Comparison of ENCODE assay signal across 36 cellular contexts in the genomic region with DNA sequence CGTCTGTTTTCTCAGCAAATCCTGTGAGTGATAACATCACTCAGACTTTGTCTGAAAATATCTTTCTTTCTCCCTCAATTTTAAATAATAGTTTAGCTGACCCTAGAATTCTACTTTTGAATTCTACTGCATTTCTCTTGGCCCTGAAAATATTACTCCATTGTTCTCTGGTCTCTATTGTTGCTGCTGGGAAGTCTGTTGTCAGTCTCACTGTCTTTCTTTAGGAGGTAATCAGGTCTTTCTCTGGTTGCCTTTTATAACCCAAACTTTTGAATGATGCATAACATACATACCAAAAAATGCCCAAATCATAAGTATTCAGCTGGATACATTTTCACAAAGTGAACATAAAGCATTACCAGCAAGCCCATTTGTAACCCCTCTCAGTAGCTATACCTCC.
"Had no signal": no experiment of that assay in that cellular context is flagged by ENCODE, and none has a peak within 500 bp of the region (broad histone marks: within the 10 kb centered on the region; RNA-seq: fewer than 3 reads in every experiment).

No MANE protein-coding gene starts in this region.

- DNase-seq: activated CD4-positive, alpha-beta memory T cell treated with anti-CD3 and anti-CD28 coated beads, Interleukin-2, amount 10 ng/mL, durations not matched to agents 7 days and 5 days; activated CD4-positive, alpha-beta T cell treated with anti-CD3 and anti-CD28 coated beads for 1 hour; activated CD4-positive, alpha-beta T cell treated with anti-CD3 and anti-CD28 coated beads for 36 hours; activated CD4-positive, alpha-beta T cell treated with anti-CD3 and anti-CD28 coated beads for 48 hours; activated CD4-positive, alpha-beta T cell treated with anti-CD3 and anti-CD28 coated beads, Interleukin-2, amount 10 ng/mL, durations not matched to agents 7 days and 5 days; activated CD4-positive, alpha-beta T cell treated with anti-CD3 and anti-CD28 coated beads, Interleukin-2, amount 50 U/mL, for 48 hours; activated CD4-positive, CD25-positive, alpha-beta regulatory T cell; activated CD8-positive, alpha-beta memory T cell treated with anti-CD3 and anti-CD28 coated beads for 24 hours; activated CD8-positive, alpha-beta memory T cell treated with anti-CD3 and anti-CD28 coated beads, Interleukin-2, amount 10 ng/mL, durations not matched to agents 7 days and 5 days; activated CD8-positive, alpha-beta memory T cell treated with anti-CD3 and anti-CD28 coated beads, Interleukin-2, amount 50 U/mL, for 48 hours; activated CD8-positive, alpha-beta T cell treated with anti-CD3 and anti-CD28 coated beads, Interleukin-2, amount 10 ng/mL, durations not matched to agents 7 days and 5 days; activated effector memory CD4-positive, alpha-beta T cell treated with Interleukin-2 at 50 U/mL for 16 hours; activated gamma-delta T cell; activated naive CD4-positive, alpha-beta T cell treated with anti-CD3 and anti-CD28 coated beads, Interleukin-2, amount 10 ng/mL, durations not matched to agents 7 days and 5 days; activated naive CD4-positive, alpha-beta T cell treated with Interleukin-2 at 50 U/mL for 16 hours; activated naive CD8-positive, alpha-beta T cell treated with anti-CD3 and anti-CD28 coated beads, Interleukin-2, amount 10 ng/mL, durations not matched to agents 7 days and 5 days; activated naive CD8-positive, alpha-beta T cell treated with anti-CD3 and anti-CD28 coated beads, Interleukin-2, amount 50 U/mL, for 24 hours; activated T-cell treated with anti-CD3 and anti-CD28 coated beads, Interleukin-2, amount 50 U/mL, for 24 hours; activated T-cell treated with anti-CD3 and anti-CD28 coated beads, Interleukin-2, amount 50 U/mL, for 48 hours; amygdala; anterior cingulate cortex; caudate nucleus; cerebellar nuclear complex; colonic mucosa; T-helper 2 cell; T-helper 9 cell had no signal

- H3K4me1 ChIP-seq: ascending aorta, colonic mucosa had no signal

- ATAC-seq: activated CD4-positive, alpha-beta T cell treated with anti-CD3 and anti-CD28 coated beads for 36 hours; activated CD4-positive, CD25-positive, alpha-beta regulatory T cell treated with anti-CD3 and anti-CD28 coated beads, Interleukin-2, amount 50 U/mL, for 24 hours; activated CD8-positive, alpha-beta memory T cell treated with anti-CD3 and anti-CD28 coated beads, Interleukin-2, amount 10 ng/mL, durations not matched to agents 7 days and 5 days; activated CD8-positive, alpha-beta T cell treated with anti-CD3 and anti-CD28 coated beads, Interleukin-2, amount 10 ng/mL, durations not matched to agents 7 days and 5 days; activated naive CD8-positive, alpha-beta T cell treated with anti-CD3 and anti-CD28 coated beads, Interleukin-2, amount 50 U/mL, for 24 hours had no signal

- H3K4me1 Mint-ChIP-seq: activated CD4-positive, alpha-beta memory T cell treated with anti-CD3 and anti-CD28 coated beads, Interleukin-2, amount 10 ng/mL, durations not matched to agents 7 days and 5 days; activated CD8-positive, alpha-beta memory T cell treated with anti-CD3 and anti-CD28 coated beads, Interleukin-2, amount 10 ng/mL, durations not matched to agents 7 days and 5 days; activated naive CD4-positive, alpha-beta T cell treated with anti-CD3 and anti-CD28 coated beads, Interleukin-2, amount 10 ng/mL, durations not matched to agents 7 days and 5 days; activated naive CD8-positive, alpha-beta T cell treated with anti-CD3 and anti-CD28 coated beads, Interleukin-2, amount 10 ng/mL, durations not matched to agents 7 days and 5 days; brain; central memory CD8-positive, alpha-beta T cell had no signal

- H3K36me3 ChIP-seq: ascending aorta, cardiac muscle cell, colonic mucosa had no signal

- H3K36me3 Mint-ChIP-seq: activated CD8-positive, alpha-beta memory T cell treated with anti-CD3 and anti-CD28 coated beads, Interleukin-2, amount 10 ng/mL, durations not matched to agents 7 days and 5 days; activated naive CD4-positive, alpha-beta T cell treated with anti-CD3 and anti-CD28 coated beads, Interleukin-2, amount 10 ng/mL, durations not matched to agents 7 days and 5 days; activated naive CD8-positive, alpha-beta T cell treated with anti-CD3 and anti-CD28 coated beads, Interleukin-2, amount 10 ng/mL, durations not matched to agents 7 days and 5 days; brain had no signal

- H3K4me3 Mint-ChIP-seq: activated CD4-positive, alpha-beta memory T cell treated with anti-CD3 and anti-CD28 coated beads, Interleukin-2, amount 10 ng/mL, durations not matched to agents 7 days and 5 days; activated CD4-positive, alpha-beta T cell treated with anti-CD3 and anti-CD28 coated beads for 36 hours; activated CD4-positive, alpha-beta T cell treated with anti-CD3 and anti-CD28 coated beads, Interleukin-2, amount 10 ng/mL, durations not matched to agents 7 days and 5 days; activated CD8-positive, alpha-beta memory T cell treated with anti-CD3 and anti-CD28 coated beads, Interleukin-2, amount 10 ng/mL, durations not matched to agents 7 days and 5 days; activated CD8-positive, alpha-beta T cell treated with anti-CD3 and anti-CD28 coated beads, Interleukin-2, amount 10 ng/mL, durations not matched to agents 7 days and 5 days; activated naive CD4-positive, alpha-beta T cell treated with anti-CD3 and anti-CD28 coated beads, Interleukin-2, amount 10 ng/mL, durations not matched to agents 7 days and 5 days; activated naive CD4-positive, alpha-beta T cell treated with anti-CD3 and anti-CD28 coated beads, Interleukin-2, amount 50 U/mL, for 24 hours; activated naive CD8-positive, alpha-beta T cell; activated naive CD8-positive, alpha-beta T cell treated with anti-CD3 and anti-CD28 coated beads, Interleukin-2, amount 10 ng/mL, durations not matched to agents 7 days and 5 days; activated naive CD8-positive, alpha-beta T cell treated with anti-CD3 and anti-CD28 coated beads, Interleukin-2, amount 50 U/mL, for 24 hours; activated T-cell treated with anti-CD3 and anti-CD28 coated beads, Interleukin-2, amount 50 U/mL, for 24 hours; brain; central memory CD8-positive, alpha-beta T cell; T-helper 2 cell treated with Interferon-gamma antibody and Interleukin-4, amounts not matched to agents 5 μg/mL and 100 μg/mL, for 36 hours had no signal

- H3K4me3 ChIP-seq: ascending aorta, cardiac muscle cell, colonic mucosa had no signal

- H3K27me3 ChIP-seq: ascending aorta, cardiac muscle cell, colonic mucosa had no signal

- H3K9me3 ChIP-seq: colonic mucosa had no signal

- H3K27ac ChIP-seq: ascending aorta, cardiac muscle cell, colonic mucosa, VCaP had no signal

- H3K27ac Mint-ChIP-seq: activated CD4-positive, alpha-beta memory T cell treated with anti-CD3 and anti-CD28 coated beads, Interleukin-2, amount 10 ng/mL, durations not matched to agents 7 days and 5 days; activated CD4-positive, alpha-beta T cell treated with anti-CD3 and anti-CD28 coated beads for 36 hours; activated CD4-positive, alpha-beta T cell treated with anti-CD3 and anti-CD28 coated beads, Interleukin-2, amount 10 ng/mL, durations not matched to agents 7 days and 5 days; activated CD8-positive, alpha-beta memory T cell treated with anti-CD3 and anti-CD28 coated beads, Interleukin-2, amount 10 ng/mL, durations not matched to agents 7 days and 5 days; activated CD8-positive, alpha-beta T cell treated with anti-CD3 and anti-CD28 coated beads, Interleukin-2, amount 10 ng/mL, durations not matched to agents 7 days and 5 days; activated naive CD4-positive, alpha-beta T cell treated with anti-CD3 and anti-CD28 coated beads, Interleukin-2, amount 10 ng/mL, durations not matched to agents 7 days and 5 days; activated naive CD4-positive, alpha-beta T cell treated with anti-CD3 and anti-CD28 coated beads, Interleukin-2, amount 50 U/mL, for 24 hours; activated naive CD8-positive, alpha-beta T cell; activated naive CD8-positive, alpha-beta T cell treated with anti-CD3 and anti-CD28 coated beads, Interleukin-2, amount 10 ng/mL, durations not matched to agents 7 days and 5 days; activated naive CD8-positive, alpha-beta T cell treated with anti-CD3 and anti-CD28 coated beads, Interleukin-2, amount 50 U/mL, for 24 hours; activated T-cell treated with anti-CD3 and anti-CD28 coated beads, Interleukin-2, amount 50 U/mL, for 24 hours; activated T-helper 2 cell treated with anti-CD3 and anti-CD28 coated beads, Interferon-gamma antibody, Interleukin-2, Interleukin-4, amounts not matched to agents 10 μg/mL and 5 μg/mL and 100 μg/mL, durations not matched to agents 14 hours and 24 hours and 36 hours; brain; T-helper 2 cell treated with Interferon-gamma antibody and Interleukin-4, amounts not matched to agents 5 μg/mL and 100 μg/mL, for 36 hours had no signal
